Comparison of ENCODE assay signal across 1 cellular context in genomic region chr5:73170522-73170921, GRCh38.
TF ChIP-seq lines count a peak whose summit lies in the region.

No MANE protein-coding gene starts in this region.

TF ChIP-seq in HEK293, 187 proteins besides CTCF, POLR2A, EP300 and RAD21 (continued from another document):
- no peak for TF ChIP-seq ZNF560 (tag by site-specific recombination; IDR thresholded peaks at IDR 0.05; ENCODE audit: borderline replicate concordance)
- TF ChIP-seq, protein P1, sequence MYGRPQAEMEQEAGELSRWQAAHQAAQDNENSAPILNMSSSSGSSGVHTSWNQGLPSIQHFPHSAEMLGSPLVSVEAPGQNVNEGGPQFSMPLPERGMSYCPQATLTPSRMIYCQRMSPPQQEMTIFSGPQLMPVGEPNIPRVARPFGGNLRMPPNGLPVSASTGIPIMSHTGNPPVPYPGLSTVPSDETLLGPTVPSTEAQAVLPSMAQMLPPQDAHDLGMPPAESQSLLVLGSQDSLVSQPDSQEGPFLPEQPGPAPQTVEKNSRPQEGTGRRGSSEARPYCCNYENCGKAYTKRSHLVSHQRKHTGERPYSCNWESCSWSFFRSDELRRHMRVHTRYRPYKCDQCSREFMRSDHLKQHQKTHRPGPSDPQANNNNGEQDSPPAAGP (tag by site-specific recombination; IDR thresholded peaks at IDR 0.05) = no peak
- TF ChIP-seq MZF1 (tag by site-specific recombination; IDR thresholded peaks at IDR 0.05; ENCODE audit: borderline replicate concordance) = no peak
